Comparison of ENCODE assay signal across 12 cellular contexts in genomic region chr9:27394826-27395201, GRCh38.
"Had no signal": no experiment of that assay in that cellular context is flagged by ENCODE, and none has a peak within 500 bp of the region (broad histone marks: within the 10 kb centered on the region; RNA-seq: fewer than 3 reads in every experiment).

No MANE protein-coding gene starts in this region.

- H3K27me3 Mint-ChIP-seq: activated naive CD8-positive, alpha-beta T cell; activated T-cell treated with anti-CD3 and anti-CD28 coated beads, Interleukin-2, amount 50 U/mL, for 24 hours; naive thymus-derived CD8-positive, alpha-beta T cell had no signal

- H3K4me3 ChIP-seq: gastrocnemius medialis, lung, stomach had no signal

- ATAC-seq: activated CD8-positive, alpha-beta memory T cell treated with anti-CD3 and anti-CD28 coated beads, Interleukin-2, amount 10 ng/mL, durations not matched to agents 7 days and 5 days; gastrocnemius medialis; naive thymus-derived CD8-positive, alpha-beta T cell had no signal

- H3K9me3 Mint-ChIP-seq: activated T-cell treated with anti-CD3 and anti-CD28 coated beads, Interleukin-2, amount 50 U/mL, for 24 hours; naive thymus-derived CD8-positive, alpha-beta T cell had no signal

- DNase-seq: activated CD4-positive, alpha-beta T cell treated with anti-CD3 and anti-CD28 coated beads for 1 hour; activated CD4-positive, alpha-beta T cell treated with anti-CD3 and anti-CD28 coated beads, Interleukin-2, amount 50 U/mL, for 48 hours; activated CD8-positive, alpha-beta memory T cell treated with anti-CD3 and anti-CD28 coated beads, Interleukin-2, amount 10 ng/mL, durations not matched to agents 7 days and 5 days; activated effector memory CD4-positive, alpha-beta T cell treated with anti-CD3 and anti-CD28 coated beads, Interleukin-2, amount 50 U/mL, for 16 hours; activated T-cell treated with anti-CD3 and anti-CD28 coated beads, Interleukin-2, amount 50 U/mL, for 24 hours; gastrocnemius medialis; naive thymus-derived CD8-positive, alpha-beta T cell; stimulated activated CD4-positive, alpha-beta T cell treated with anti-CD3 and anti-CD28 coated beads, Interleukin-4, amount 100 ng/mL, for 4 hours; stomach; T-helper 2 cell had no signal

- H3K27ac Mint-ChIP-seq: activated CD8-positive, alpha-beta memory T cell treated with anti-CD3 and anti-CD28 coated beads, Interleukin-2, amount 10 ng/mL, durations not matched to agents 7 days and 5 days; activated naive CD8-positive, alpha-beta T cell; activated T-cell treated with anti-CD3 and anti-CD28 coated beads, Interleukin-2, amount 50 U/mL, for 24 hours; naive thymus-derived CD8-positive, alpha-beta T cell had no signal

- H3K36me3 Mint-ChIP-seq: activated CD8-positive, alpha-beta memory T cell treated with anti-CD3 and anti-CD28 coated beads, Interleukin-2, amount 10 ng/mL, durations not matched to agents 7 days and 5 days; activated naive CD8-positive, alpha-beta T cell; naive thymus-derived CD8-positive, alpha-beta T cell had no signal

- H3K27ac ChIP-seq: gastrocnemius medialis had no signal

- H3K9me3 ChIP-seq: gastrocnemius medialis, stomach had no signal

- H3K4me3 Mint-ChIP-seq: activated CD8-positive, alpha-beta memory T cell treated with anti-CD3 and anti-CD28 coated beads, Interleukin-2, amount 10 ng/mL, durations not matched to agents 7 days and 5 days; activated naive CD8-positive, alpha-beta T cell; activated T-cell treated with anti-CD3 and anti-CD28 coated beads, Interleukin-2, amount 50 U/mL, for 24 hours; naive thymus-derived CD8-positive, alpha-beta T cell had no signal

- H3K36me3 ChIP-seq: gastrocnemius medialis, stomach had no signal

- H3K27me3 ChIP-seq: gastrocnemius medialis, stomach had no signal

- H3K4me1 Mint-ChIP-seq: activated CD8-positive, alpha-beta memory T cell treated with anti-CD3 and anti-CD28 coated beads, Interleukin-2, amount 10 ng/mL, durations not matched to agents 7 days and 5 days had no signal
